2 cellular contexts compared by ENCODE assay signal in the genomic region with DNA sequence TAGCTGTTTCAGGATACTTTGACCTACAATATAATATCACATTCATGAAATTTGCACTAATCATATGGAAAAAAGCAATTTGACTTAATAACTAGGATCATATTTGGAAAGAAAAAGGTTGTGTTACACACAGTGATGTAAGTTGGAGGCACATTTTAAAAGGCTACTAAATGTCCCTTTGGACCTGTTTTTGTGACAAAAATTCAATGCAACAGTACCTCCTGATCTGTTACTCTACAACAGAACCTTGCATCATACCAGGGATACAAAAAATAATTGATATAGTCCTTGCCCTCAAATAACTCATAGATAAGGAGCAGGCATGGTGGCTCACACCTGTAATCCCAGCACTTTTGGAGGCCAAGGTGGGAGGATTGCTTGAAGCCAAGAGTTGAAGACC.
TF ChIP-seq lines count a peak whose summit lies in the region.

No MANE protein-coding gene starts in this region.

TF ChIP-seq in A549, 52 proteins besides CTCF, POLR2A, EP300 and RAD21:
- TF ChIP-seq, protein P1, sequence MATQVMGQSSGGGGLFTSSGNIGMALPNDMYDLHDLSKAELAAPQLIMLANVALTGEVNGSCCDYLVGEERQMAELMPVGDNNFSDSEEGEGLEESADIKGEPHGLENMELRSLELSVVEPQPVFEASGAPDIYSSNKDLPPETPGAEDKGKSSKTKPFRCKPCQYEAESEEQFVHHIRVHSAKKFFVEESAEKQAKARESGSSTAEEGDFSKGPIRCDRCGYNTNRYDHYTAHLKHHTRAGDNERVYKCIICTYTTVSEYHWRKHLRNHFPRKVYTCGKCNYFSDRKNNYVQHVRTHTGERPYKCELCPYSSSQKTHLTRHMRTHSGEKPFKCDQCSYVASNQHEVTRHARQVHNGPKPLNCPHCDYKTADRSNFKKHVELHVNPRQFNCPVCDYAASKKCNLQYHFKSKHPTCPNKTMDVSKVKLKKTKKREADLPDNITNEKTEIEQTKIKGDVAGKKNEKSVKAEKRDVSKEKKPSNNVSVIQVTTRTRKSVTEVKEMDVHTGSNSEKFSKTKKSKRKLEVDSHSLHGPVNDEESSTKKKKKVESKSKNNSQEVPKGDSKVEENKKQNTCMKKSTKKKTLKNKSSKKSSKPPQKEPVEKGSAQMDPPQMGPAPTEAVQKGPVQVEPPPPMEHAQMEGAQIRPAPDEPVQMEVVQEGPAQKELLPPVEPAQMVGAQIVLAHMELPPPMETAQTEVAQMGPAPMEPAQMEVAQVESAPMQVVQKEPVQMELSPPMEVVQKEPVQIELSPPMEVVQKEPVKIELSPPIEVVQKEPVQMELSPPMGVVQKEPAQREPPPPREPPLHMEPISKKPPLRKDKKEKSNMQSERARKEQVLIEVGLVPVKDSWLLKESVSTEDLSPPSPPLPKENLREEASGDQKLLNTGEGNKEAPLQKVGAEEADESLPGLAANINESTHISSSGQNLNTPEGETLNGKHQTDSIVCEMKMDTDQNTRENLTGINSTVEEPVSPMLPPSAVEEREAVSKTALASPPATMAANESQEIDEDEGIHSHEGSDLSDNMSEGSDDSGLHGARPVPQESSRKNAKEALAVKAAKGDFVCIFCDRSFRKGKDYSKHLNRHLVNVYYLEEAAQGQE (IDR thresholded peaks at IDR 0.05), result no peak
- TF ChIP-seq, protein P2, sequence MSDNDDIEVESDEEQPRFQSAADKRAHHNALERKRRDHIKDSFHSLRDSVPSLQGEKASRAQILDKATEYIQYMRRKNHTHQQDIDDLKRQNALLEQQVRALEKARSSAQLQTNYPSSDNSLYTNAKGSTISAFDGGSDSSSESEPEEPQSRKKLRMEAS (IDR thresholded peaks at IDR 0.05), result no peak
- no peak for TF ChIP-seq CBX8 (IDR thresholded peaks at IDR 0.05)

TF ChIP-seq in HepG2, 621 proteins besides CTCF, POLR2A, EP300 and RAD21 (continued from another document):
- TF ChIP-seq, protein P3, sequence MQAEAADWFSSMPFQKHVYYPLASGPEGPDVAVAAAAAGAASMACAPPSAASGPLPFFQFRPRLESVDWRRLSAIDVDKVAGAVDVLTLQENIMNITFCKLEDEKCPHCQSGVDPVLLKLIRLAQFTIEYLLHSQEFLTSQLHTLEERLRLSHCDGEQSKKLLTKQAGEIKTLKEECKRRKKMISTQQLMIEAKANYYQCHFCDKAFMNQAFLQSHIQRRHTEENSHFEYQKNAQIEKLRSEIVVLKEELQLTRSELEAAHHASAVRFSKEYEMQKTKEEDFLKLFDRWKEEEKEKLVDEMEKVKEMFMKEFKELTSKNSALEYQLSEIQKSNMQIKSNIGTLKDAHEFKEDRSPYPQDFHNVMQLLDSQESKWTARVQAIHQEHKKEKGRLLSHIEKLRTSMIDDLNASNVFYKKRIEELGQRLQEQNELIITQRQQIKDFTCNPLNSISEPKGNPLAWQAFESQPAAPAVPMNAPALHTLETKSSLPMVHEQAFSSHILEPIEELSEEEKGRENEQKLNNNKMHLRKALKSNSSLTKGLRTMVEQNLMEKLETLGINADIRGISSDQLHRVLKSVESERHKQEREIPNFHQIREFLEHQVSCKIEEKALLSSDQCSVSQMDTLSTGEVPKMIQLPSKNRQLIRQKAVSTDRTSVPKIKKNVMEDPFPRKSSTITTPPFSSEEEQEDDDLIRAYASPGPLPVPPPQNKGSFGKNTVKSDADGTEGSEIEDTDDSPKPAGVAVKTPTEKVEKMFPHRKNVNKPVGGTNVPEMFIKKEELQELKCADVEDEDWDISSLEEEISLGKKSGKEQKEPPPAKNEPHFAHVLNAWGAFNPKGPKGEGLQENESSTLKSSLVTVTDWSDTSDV (CRISPR knock-in tag; IDR thresholded peaks at IDR 0.05), result no peak
- TF ChIP-seq CEBPB (IDR thresholded peaks at IDR 0.05; ENCODE audit: borderline replicate concordance, low read depth, low read length) (0 out of 2 replicates have a peak, but pooled peaks have one; percentile 17), ZNF292 (CRISPR knock-in tag; IDR thresholded peaks at IDR 0.05; ENCODE audit: borderline replicate concordance, low read depth) (no peak), SOX6 (IDR thresholded peaks at IDR 0.05) (no peak), SOX6 (CRISPR knock-in tag; IDR thresholded peaks at IDR 0.05) (peak; percentile 34; the same call in 1 of the 2 replicates)
- TF ChIP-seq, protein P4, sequence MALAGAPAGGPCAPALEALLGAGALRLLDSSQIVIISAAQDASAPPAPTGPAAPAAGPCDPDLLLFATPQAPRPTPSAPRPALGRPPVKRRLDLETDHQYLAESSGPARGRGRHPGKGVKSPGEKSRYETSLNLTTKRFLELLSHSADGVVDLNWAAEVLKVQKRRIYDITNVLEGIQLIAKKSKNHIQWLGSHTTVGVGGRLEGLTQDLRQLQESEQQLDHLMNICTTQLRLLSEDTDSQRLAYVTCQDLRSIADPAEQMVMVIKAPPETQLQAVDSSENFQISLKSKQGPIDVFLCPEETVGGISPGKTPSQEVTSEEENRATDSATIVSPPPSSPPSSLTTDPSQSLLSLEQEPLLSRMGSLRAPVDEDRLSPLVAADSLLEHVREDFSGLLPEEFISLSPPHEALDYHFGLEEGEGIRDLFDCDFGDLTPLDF (CRISPR knock-in tag; IDR thresholded peaks at IDR 0.05), result no peak
- TF ChIP-seq, protein P5, sequence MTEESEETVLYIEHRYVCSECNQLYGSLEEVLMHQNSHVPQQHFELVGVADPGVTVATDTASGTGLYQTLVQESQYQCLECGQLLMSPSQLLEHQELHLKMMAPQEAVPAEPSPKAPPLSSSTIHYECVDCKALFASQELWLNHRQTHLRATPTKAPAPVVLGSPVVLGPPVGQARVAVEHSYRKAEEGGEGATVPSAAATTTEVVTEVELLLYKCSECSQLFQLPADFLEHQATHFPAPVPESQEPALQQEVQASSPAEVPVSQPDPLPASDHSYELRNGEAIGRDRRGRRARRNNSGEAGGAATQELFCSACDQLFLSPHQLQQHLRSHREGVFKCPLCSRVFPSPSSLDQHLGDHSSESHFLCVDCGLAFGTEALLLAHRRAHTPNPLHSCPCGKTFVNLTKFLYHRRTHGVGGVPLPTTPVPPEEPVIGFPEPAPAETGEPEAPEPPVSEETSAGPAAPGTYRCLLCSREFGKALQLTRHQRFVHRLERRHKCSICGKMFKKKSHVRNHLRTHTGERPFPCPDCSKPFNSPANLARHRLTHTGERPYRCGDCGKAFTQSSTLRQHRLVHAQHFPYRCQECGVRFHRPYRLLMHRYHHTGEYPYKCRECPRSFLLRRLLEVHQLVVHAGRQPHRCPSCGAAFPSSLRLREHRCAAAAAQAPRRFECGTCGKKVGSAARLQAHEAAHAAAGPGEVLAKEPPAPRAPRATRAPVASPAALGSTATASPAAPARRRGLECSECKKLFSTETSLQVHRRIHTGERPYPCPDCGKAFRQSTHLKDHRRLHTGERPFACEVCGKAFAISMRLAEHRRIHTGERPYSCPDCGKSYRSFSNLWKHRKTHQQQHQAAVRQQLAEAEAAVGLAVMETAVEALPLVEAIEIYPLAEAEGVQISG (CRISPR knock-in tag; IDR thresholded peaks at IDR 0.05), result no peak
